ENCODE assay signal across 1 cellular context in genomic region chr17:3712811-3713463, GRCh38.
TF ChIP-seq lines count a peak whose summit lies in the region.

No MANE protein-coding gene starts in this region.

TF ChIP-seq in SK-N-SH, 30 proteins besides CTCF, POLR2A, EP300 and RAD21 (continued from another document):
- no peak for TF ChIP-seq PBX3 (IDR thresholded peaks at IDR 0.05)
- no peak for TF ChIP-seq ELF1 (IDR thresholded peaks at IDR 0.05)
- no peak for TF ChIP-seq RXRA (IDR thresholded peaks at IDR 0.05; ENCODE audit: borderline replicate concordance, low read depth)
- no peak for TF ChIP-seq JUND (IDR thresholded peaks at IDR 0.05)
